Comparison of ENCODE assay signal across 1 cellular context in genomic region chr1:9294440-9294773, GRCh38.
TF ChIP-seq lines count a peak whose summit lies in the region.

No MANE protein-coding gene starts in this region.

TF ChIP-seq in IMR-90, 13 proteins besides CTCF, POLR2A, EP300 and RAD21 (continued from another document):
- TF ChIP-seq BHLHE40 (IDR thresholded peaks at IDR 0.05; ENCODE audit: low read depth, low read length) (no peak), MAZ (IDR thresholded peaks at IDR 0.05; ENCODE audit: borderline replicate concordance, low read depth, low read length) (peak; percentile 55; the same call in 1 of the 2 replicates), ELK1 (IDR thresholded peaks at IDR 0.05; ENCODE audit: borderline replicate concordance, low read depth, low read length) (no peak), CEBPB (IDR thresholded peaks at IDR 0.05; ENCODE audit: low read depth, low read length) (no peak), FOS (IDR thresholded peaks at IDR 0.05; ENCODE audit: low read depth, low read length) (peak; percentile 66)
